In genomic region chr4:108821056-108821925, GRCh38 we compare ENCODE assay signal across 22 cellular contexts. TPM values are rescaled to one million over a fixed set of nuclear protein-coding genes. Genes with fewer than 3 reads are reported as not detected.
DNase-seq lines count a peak whose midpoint lies in the region; ATAC-seq, FAIRE-seq and TF ChIP-seq lines count a peak whose summit lies in the region.
"Had no signal": no experiment of that assay in that cellular context is flagged by ENCODE, and none has a peak within 500 bp of the region (broad histone marks: within the 10 kb centered on the region; RNA-seq: fewer than 3 reads in every experiment).

No MANE protein-coding gene starts in this region.

- BruUV-seq in OCI-LY7 (replicated peaks; lab: Mats Ljungman, UMichigan) (no TSS peak), A673 (replicated peaks; lab: Mats Ljungman, UMichigan) (no TSS peak)

- DNase-seq in EL (peak; percentile 22), RWPE2 (ENCODE audit: low spot score) (no peak), epithelial cell of esophagus (ENCODE audit: low read depth) (peak; percentile 65), keratinocyte (ENCODE audit: low read depth, low spot score) (no peak), OCI-LY7 (ENCODE audit: low spot score) (no peak), A673 (ENCODE audit: low spot score) (no peak)
- DNase-seq in activated CD4-positive, CD25-positive, alpha-beta regulatory T cell (lab: John Stamatoyannopoulos, UW) = no peak
- DNase-seq: AML-193, COR-L47, NCI-H1048, NCI-H146, NCI-H2081, NCI-H510A, NCI-H774 had no signal

- H3K27me3 ChIP-seq in RWPE2 (ENCODE audit: insufficient read depth, poor library complexity, severe bottlenecking) (no peaks in the 10 kb centered on the region), keratinocyte (ENCODE audit: control insufficient read depth, extremely low read depth, insufficient read depth, low read length) (no peaks in the 10 kb centered on the region), A673 (replicated peaks; ENCODE audit: insufficient read depth, low read depth, low read length, poor library complexity) (no peaks in the 10 kb centered on the region)

- POLR2A ChIA-PET in OCI-LY7 (lab: Charles Lee) (interaction anchor here (0.7 to 1.1 kb wide), 2 partner anchors 55 to 213 kb away, joined by 3 read pairs; no protein-coding TSS in a partner anchor), A673 (lab: Charles Lee; ENCODE audit: low non-redundant PET) (no interaction called here)

- ATAC-seq in RWPE2 (ENCODE audit: low read depth) (peak; percentile 91), GM19035 (IDR thresholded peaks at IDR 0.05; ENCODE audit: unreplicated experiment) (no peak)
- ATAC-seq: A549, HCT116, K562, Panc1, Right ventricle myocardium inferior had no signal

- peak; percentile 5 for FAIRE-seq in keratinocyte (lab: Jason Lieb, UNC)
- FAIRE-seq: A549, K562 had no signal

- H3K4me1 ChIP-seq in RWPE2 (ENCODE audit: insufficient read depth, poor library complexity, severe bottlenecking) (no peaks in the 10 kb centered on the region), keratinocyte (ENCODE audit: control insufficient read depth, extremely low read depth, insufficient read depth, low read length) (no peaks in the 10 kb centered on the region), OCI-LY7 (ENCODE audit: insufficient read depth, low read length, poor library complexity, severe bottlenecking) (no peaks in the 10 kb centered on the region), A673 (ENCODE audit: insufficient read depth, low read length, poor library complexity, severe bottlenecking) (peaks cover 4% of the 10 kb centered on the region)
- H3K4me1 ChIP-seq: A549 had no signal

- CTCF ChIA-PET in OCI-LY7 (lab: Charles Lee; ENCODE audit: unreplicated experiment) (interaction anchor here (0.6 kb wide), 1 partner anchor 806 kb away, joined by 3 read pairs; no protein-coding TSS in a partner anchor), A673 (lab: Charles Lee) (interaction anchor here (0.6 kb wide), 2 partner anchors 15 to 745 kb away, joined by 3 to 5 read pairs; no protein-coding TSS in a partner anchor)

- H2AFZ ChIP-seq in keratinocyte (ENCODE audit: control insufficient read depth, low read length) (no peak overlapping the region), OCI-LY7 (ENCODE audit: low read length) (no peak overlapping the region)

- H3K79me2 ChIP-seq in keratinocyte (ENCODE audit: control insufficient read depth, insufficient read depth, low read length) (no peaks in the 10 kb centered on the region), OCI-LY7 (ENCODE audit: insufficient read depth, low read depth, low read length) (no peaks in the 10 kb centered on the region)

- H3K9ac ChIP-seq in keratinocyte (ENCODE audit: control insufficient read depth, extremely low read depth, insufficient read depth, low read length) = no peak overlapping the region

- H4K20me1 ChIP-seq in keratinocyte (ENCODE audit: control insufficient read depth, extremely low read depth, insufficient read depth, low read length) = no peaks in the 10 kb centered on the region
- no peaks in the 10 kb centered on the region for H4K20me1 ChIP-seq in OCI-LY7 (ENCODE audit: insufficient read depth, low read length)

- H3K36me3 ChIP-seq in RWPE2 (ENCODE audit: low read depth) = no peaks in the 10 kb centered on the region
- no peaks in the 10 kb centered on the region for H3K36me3 ChIP-seq in keratinocyte (ENCODE audit: control insufficient read depth in 2 of 2, extremely low read depth in 1 of 2, insufficient read depth in 2 of 2, low read length in 2 of 2)
- H3K36me3 ChIP-seq in OCI-LY7 (ENCODE audit: insufficient read depth, low read length) = no peaks in the 10 kb centered on the region
- H3K36me3 ChIP-seq in A673 (ENCODE audit: insufficient read depth, low read length, poor library complexity, severe bottlenecking) = no peaks in the 10 kb centered on the region

- no peak overlapping the region for H3K4me3 ChIP-seq in RWPE2 (ENCODE audit: severe bottlenecking)
- no peak overlapping the region for H3K4me3 ChIP-seq in epithelial cell of esophagus (ENCODE audit: low read length)
- no peak overlapping the region for H3K4me3 ChIP-seq in keratinocyte (ENCODE audit: control insufficient read depth in 2 of 3, extremely low read depth in 1 of 3, insufficient read depth in 2 of 3, low read depth in 1 of 3, low read length in 3 of 3)
- H3K4me3 ChIP-seq in OCI-LY7 (ENCODE audit: low read depth, low read length, poor library complexity, severe bottlenecking) = no peak overlapping the region
- no peak overlapping the region for H3K4me3 ChIP-seq in A673 (ENCODE audit: low read depth, low read length, poor library complexity, severe bottlenecking)
- H3K4me3 ChIP-seq: A549, K562 had no signal

- H3K4me2 ChIP-seq in keratinocyte (ENCODE audit: control insufficient read depth, extremely low read depth, insufficient read depth, low read depth, low read length) (no peak overlapping the region), OCI-LY7 (ENCODE audit: low read length) (no peak overlapping the region)
- H3K4me2 ChIP-seq: A549 had no signal

- no peaks in the 10 kb centered on the region for H3K9me2 ChIP-seq in OCI-LY7 (ENCODE audit: insufficient read depth, low read length)

- no peaks in the 10 kb centered on the region for H3K9me1 ChIP-seq in keratinocyte (ENCODE audit: control insufficient read depth, extremely low read depth, insufficient read depth, low read length)

- dilution Hi-C loops in keratinocyte (cut with MboI; ENCODE audit: extremely low pct_ligation_motif_present, low sequenced_read_pairs) = no loop called here

- intact Hi-C loops in OCI-LY7 (cut with micrococcal nuclease; ENCODE audit: unreplicated experiment) (no loop called here), A673 (cut with micrococcal nuclease; ENCODE audit: unreplicated experiment) (no loop called here)

- no peak for TF ChIP-seq CTCF in RWPE2 (IDR thresholded peaks at IDR 0.05; ENCODE audit: poor library complexity, severe bottlenecking)
- no peak for TF ChIP-seq CTCF in epithelial cell of esophagus (IDR thresholded peaks at IDR 0.05; ENCODE audit: insufficient read depth, low read depth, low read length, missing control alignments)
- TF ChIP-seq CTCF in keratinocyte (optimal IDR thresholded peaks at IDR 0.05 in 1 of 3, IDR thresholded peaks at IDR 0.05 in 1 of 3, conservative IDR thresholded peaks at IDR 0.05 in 1 of 3; ENCODE audit: extremely low read depth in 1 of 3, insufficient read depth in 2 of 3, low read length in 3 of 3) = no peak
- no peak for TF ChIP-seq CTCF in OCI-LY7 (conservative IDR thresholded peaks at IDR 0.05; ENCODE audit: low read length)
- TF ChIP-seq CTCF in A673 (conservative IDR thresholded peaks at IDR 0.05; ENCODE audit: low read depth, low read length) = no peak

- H3K9me3 ChIP-seq in RWPE2 (ENCODE audit: severe bottlenecking) = no peaks in the 10 kb centered on the region
- no peaks in the 10 kb centered on the region for H3K9me3 ChIP-seq in keratinocyte (ENCODE audit: control insufficient read depth, low read depth, low read length)
- H3K9me3 ChIP-seq in OCI-LY7 (ENCODE audit: low read length) = no peaks in the 10 kb centered on the region
- H3K9me3 ChIP-seq in A673 (ENCODE audit: low read depth, low read length, poor library complexity, severe bottlenecking) = no peaks in the 10 kb centered on the region
- H3K9me3 ChIP-seq: A549 had no signal

- no peak overlapping the region for H3K27ac ChIP-seq in RWPE2 (ENCODE audit: poor library complexity, severe bottlenecking)
- no peak overlapping the region for H3K27ac ChIP-seq in keratinocyte (ENCODE audit: control insufficient read depth, insufficient read depth, low read length)
- H3K27ac ChIP-seq in OCI-LY7 (ENCODE audit: low read depth, low read length, poor library complexity, severe bottlenecking) = no peak overlapping the region
- no peak overlapping the region for H3K27ac ChIP-seq in A673 (ENCODE audit: low read depth, low read length, poor library complexity, severe bottlenecking)
- H3K27ac ChIP-seq: A549, HL-60 had no signal

RNA-seq across cellular contexts. Expression of gene ETNPPL, which starts 58.4 kb away (rescaled TPM):
- polyA plus RNA-seq in keratinocyte = not detected in 3 replicates
- not detected for polyA plus RNA-seq in keratinocyte (2011; ENCODE audit: low read depth)
- polyA plus RNA-seq in keratinocyte (2011; cell fraction: cytosol; rRNA removed) = not detected in 2 replicates
- not detected in 2 replicates for polyA plus RNA-seq in keratinocyte (2011; cell fraction: nucleus; rRNA removed)
- not detected in 2 replicates for polyA plus RNA-seq in keratinocyte (2012; ENCODE audit: low replicate concordance)
- not detected in 3 replicates for polyA minus RNA-seq in keratinocyte
- not detected for polyA minus RNA-seq in keratinocyte (2011; cell fraction: cytosol; rRNA and poly(A)+ RNA removed)
- polyA minus RNA-seq in keratinocyte (2011; cell fraction: nucleus; rRNA and poly(A)+ RNA removed) = not detected in 2 replicates
- not detected in 2 replicates for total RNA-seq in OCI-LY7 (2014; rRNA removed; shearing (Covaris generic))
- total RNA-seq in OCI-LY7 (2022) (not detected in 2 replicates), A673 (2021) (0.31 and 0.52 TPM in 2 replicates)
- polyA plus RNA-seq: A549, CD14-positive monocyte had no signal

Comparison
In these comparisons a context has a peak if more than half of its experiments do, and no peak if none do; other contexts are left out.
1. DNase-seq: peak in EL (single experiment) and epithelial cell of esophagus (single experiment); none in RWPE2 (single experiment), keratinocyte (single experiment), OCI-LY7 (single experiment), activated CD4-positive, CD25-positive, alpha-beta regulatory T cell (0 of 4) and A673 (single experiment).